12 cellular contexts compared by ENCODE assay signal in the genomic region with DNA sequence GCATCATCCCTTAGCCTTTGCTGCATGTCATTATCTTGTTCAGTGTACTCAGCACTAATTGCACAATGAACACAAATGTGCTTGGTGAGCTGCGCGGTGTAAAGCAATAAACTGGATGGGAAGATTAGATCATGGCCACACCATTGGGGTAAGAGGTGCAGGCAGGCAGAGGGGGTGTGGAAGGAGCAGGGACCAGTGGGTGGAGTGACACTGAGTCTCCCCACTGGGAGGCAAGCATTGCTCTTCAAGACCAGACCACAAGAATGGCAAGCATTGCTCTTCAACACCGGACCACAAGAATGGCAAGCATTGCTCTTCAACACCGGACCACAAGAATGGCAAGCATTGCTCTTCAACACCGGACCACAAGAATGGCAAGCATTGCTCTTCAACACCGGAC. TPM values are rescaled to one million over a fixed set of nuclear protein-coding genes. Genes with fewer than 3 reads are reported as not detected.
DNase-seq lines count a peak whose midpoint lies in the region; ATAC-seq, FAIRE-seq and TF ChIP-seq lines count a peak whose summit lies in the region.
"Not testable (repeated sequence)": the region's sequence is repeated elsewhere in the genome, so short reads cannot be mapped to it uniquely, and the experiment has no call there.
"Had no signal": no experiment of that assay in that cellular context is flagged by ENCODE, and none has a peak within 500 bp of the region (broad histone marks: within the 10 kb centered on the region; RNA-seq: fewer than 3 reads in every experiment).

No MANE protein-coding gene starts in this region.

- not testable (repeated sequence) for H3K36me3 ChIP-seq in lung (ENCODE audit: control insufficient read depth in 2 of 2, insufficient read depth in 2 of 2, low read length in 2 of 2)

- TF ChIP-seq CTCF in AG09309 (IDR thresholded peaks at IDR 0.05; ENCODE audit: control insufficient read depth, insufficient read depth, low read depth, low read length, missing control alignments); astrocyte of the cerebellum (IDR thresholded peaks at IDR 0.05; ENCODE audit: low read depth, low read length, missing control alignments); choroid plexus epithelial cell (conservative IDR thresholded peaks at IDR 0.05; ENCODE audit: low read depth, low read length); lung (IDR thresholded peaks at IDR 0.05; ENCODE audit: control extremely low read depth, extremely low read depth): not testable (repeated sequence)

- H3K27ac ChIP-seq in lung (ENCODE audit: low read depth in 1 of 2, low read length in 1 of 2), result not testable (repeated sequence)

- DNase-seq in AG09309 (ENCODE audit: low read depth), result peak; percentile 38
- DNase-seq in H4 (ENCODE audit: low spot score), result peak; percentile 82
- DNase-seq in NCI-H1105 treated with DMSO at 0.1 percent for 48 hours (lab: John Stamatoyannopoulos, UW), result peak; percentile 15
- DNase-seq in RCC 7860 (ENCODE audit: low spot score), result peak; percentile 80
- peak; percentile 77 for DNase-seq in astrocyte of the cerebellum (ENCODE audit: low read depth)
- peak; percentile 4 for DNase-seq in choroid plexus epithelial cell (ENCODE audit: low read depth)
- DNase-seq in lung (ENCODE audit: low spot score), result peak; percentile 49
- DNase-seq in skeletal muscle cell (ENCODE audit: low read depth), result peak; percentile 35

- not testable (repeated sequence) for H3K4me3 ChIP-seq in AG09309 (ENCODE audit: control insufficient read depth, low read depth, low read length); astrocyte of the cerebellum (ENCODE audit: low read depth, low read length); choroid plexus epithelial cell (ENCODE audit: low read depth, low read length); lung; skeletal muscle cell (ENCODE audit: low read depth, low read length)

- H3K4me1 ChIP-seq in lung (ENCODE audit: control insufficient read depth in 2 of 2, insufficient read depth in 2 of 2, low read length in 2 of 2), result not testable (repeated sequence)

- WGBS in lung, 2 donors, result 67 to 69% methylated on average over 4 of the region's 6 CpGs

- H3K27me3 ChIP-seq in lung (ENCODE audit: control insufficient read depth, insufficient read depth), result not testable (repeated sequence)

- H3K9me3 ChIP-seq in lung (ENCODE audit: control insufficient read depth in 2 of 2, insufficient read depth in 1 of 2, low read length in 1 of 2), result not testable (repeated sequence)

- not testable (repeated sequence) for ATAC-seq in lung (ENCODE audit: insufficient read depth, low FRiP score)

- peak; percentile 65 for FAIRE-seq in RCC 7860 (lab: Jason Lieb, UNC)

- in situ Hi-C loops in astrocyte of the cerebellum (cut with HindIII; ENCODE audit: low sequenced_read_pairs), result not testable (repeated sequence)

RNA-seq across cellular contexts. Expression of gene NTM, which starts 28.5 kb away (rescaled TPM):
- 3.1 and 6.7 TPM in 2 replicates for total RNA-seq in H4 (2014; rRNA removed; shearing (Covaris generic))
- 10 to 100 TPM; 12.0 to 30.9 TPM for total RNA-seq in lung
- 1 to 10 TPM in 1 of 2 donors, under 1 TPM in 1; 0.39 to 2.3 TPM for polyA plus RNA-seq in lung
- total RNA-seq: CD4-positive, alpha-beta memory T cell; HT-29 had no signal
- polyA plus RNA-seq: A549; CD14-positive monocyte; CD4-positive, alpha-beta memory T cell had no signal

Comparison
In these comparisons a context has a peak if more than half of its experiments do, and no peak if none do; other contexts are left out.
1. DNase-seq: peak in every context shown above with its lines; median percentile 82 in H4; 80 in RCC 7860; 77 in astrocyte of the cerebellum; 49 in lung; 38 in AG09309; 35 in skeletal muscle cell; 15 in NCI-H1105 treated with DMSO at 0.1 percent for 48 hours; 4 in choroid plexus epithelial cell.